Comparison of ENCODE assay signal across 8 cellular contexts in genomic region chr6:111481836-111482235, GRCh38. TPM values are rescaled to one million over a fixed set of nuclear protein-coding genes. Genes with fewer than 3 reads are reported as not detected.
DNase-seq lines count a peak whose midpoint lies in the region; ATAC-seq lines count a peak whose summit lies in the region.

No MANE protein-coding gene starts in this region.

- H3K4me1 ChIP-seq in BLaER1 (peaks cover 72% of the 10 kb centered on the region), muscle layer of duodenum (ENCODE audit: control insufficient read depth in 1 of 2, insufficient read depth in 2 of 2, low read length in 2 of 2) (peaks cover 12 to 17% of the 10 kb centered on the region in 2 donors)

- peak overlapping the region; percentile 94 for H3K4me3 ChIP-seq in BLaER1
- H3K4me3 ChIP-seq in muscle layer of duodenum (ENCODE audit: low read depth in 1 of 2, low read length in 2 of 2): peak overlapping the region; percentile 91 to 92

- H3K9me3 ChIP-seq in BLaER1: no peaks in the 10 kb centered on the region
- H3K9me3 ChIP-seq in muscle layer of duodenum (ENCODE audit: control insufficient read depth in 1 of 2, low read length in 2 of 2): no peaks in the 10 kb centered on the region

- peak overlapping the region; percentile 95 for H3K27ac ChIP-seq in BLaER1
- H3K27ac ChIP-seq in cingulate gyrus (ENCODE audit: low read depth, low read length): peak overlapping the region; percentile 98
- H3K27ac ChIP-seq in muscle layer of duodenum (ENCODE audit: low read length): peak overlapping the region; percentile 81

- H4K20me1 ChIP-seq in BLaER1: peaks cover 42% of the 10 kb centered on the region

- peak; percentile 23 for ATAC-seq in GM21381 (IDR thresholded peaks at IDR 0.05; ENCODE audit: unreplicated experiment)

- H3K4me2 ChIP-seq in BLaER1: peak overlapping the region; percentile 86

- peak overlapping the region; percentile 90 for H3K9ac ChIP-seq in BLaER1

- H3K27me3 ChIP-seq in BLaER1 (no peaks in the 10 kb centered on the region), muscle layer of duodenum (ENCODE audit: low read depth, low read length) (no peaks in the 10 kb centered on the region)

- H3K36me3 ChIP-seq in BLaER1 (no peaks in the 10 kb centered on the region), muscle layer of duodenum (ENCODE audit: control insufficient read depth in 1 of 2, insufficient read depth in 2 of 2, low read length in 2 of 2) (peaks cover 0 to 8% of the 10 kb centered on the region in 2 donors)

- DNase-seq in NCI-H1092 (lab: John Stamatoyannopoulos, UW): peak; percentile 6
- DNase-seq in HPDE6-E6E7 (ENCODE audit: extremely low spot score): no peak
- no peak for DNase-seq in mucosa of gallbladder (ENCODE audit: low spot score)
- no peak for DNase-seq in activated effector memory CD4-positive, alpha-beta T cell treated with Interleukin-2 at 50 U/mL for 16 hours

RNA-seq across cellular contexts. Expression of gene REV3L, which starts 1.2 kb away (rescaled TPM):
- total RNA-seq in mucosa of gallbladder: 19.0 TPM
